9 cellular contexts compared by ENCODE assay signal in the genomic region with DNA sequence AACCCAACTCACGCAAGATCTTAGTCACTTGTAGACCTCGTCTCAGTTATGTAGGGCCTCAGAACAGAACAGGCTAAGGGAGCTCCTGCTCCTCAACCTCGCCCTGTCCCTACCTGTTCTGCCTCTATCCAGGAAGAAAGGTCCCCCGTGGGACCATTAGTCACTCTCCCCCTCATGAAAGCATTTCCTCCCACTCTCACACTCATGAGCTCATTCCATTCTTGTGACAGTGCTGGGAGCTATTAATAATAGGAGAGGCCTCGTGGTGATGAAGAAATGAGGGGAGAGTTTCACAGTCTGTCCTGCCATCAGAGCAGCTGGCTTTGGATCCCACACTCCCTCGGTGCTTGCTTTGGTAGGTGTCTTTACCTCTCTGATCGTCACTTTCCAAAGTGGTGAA. TPM values are rescaled to one million over a fixed set of nuclear protein-coding genes. Genes with fewer than 3 reads are reported as not detected.
DNase-seq lines count a peak whose midpoint lies in the region; ATAC-seq and TF ChIP-seq lines count a peak whose summit lies in the region.
"Had no signal": no experiment of that assay in that cellular context is flagged by ENCODE, and none has a peak within 500 bp of the region (broad histone marks: within the 10 kb centered on the region; RNA-seq: fewer than 3 reads in every experiment).

No MANE protein-coding gene starts in this region.

- peaks cover 0 to 59% of the 10 kb centered on the region in 2 donors for H3K36me3 ChIP-seq in adrenal gland (replicated peaks in 1 of 2)
- H3K36me3 ChIP-seq in gastrocnemius medialis: peaks cover 0 to 44% of the 10 kb centered on the region in 2 donors

- H3K9me3 ChIP-seq in adrenal gland (replicated peaks in 1 of 3) (no peaks in the 10 kb centered on the region), gastrocnemius medialis (no peaks in the 10 kb centered on the region)

- TF ChIP-seq POLR2A in adrenal gland (IDR thresholded peaks at IDR 0.05): no peak
- TF ChIP-seq POLR2A in gastrocnemius medialis (IDR thresholded peaks at IDR 0.05): peak; percentile 56 to 61

- WGBS in adrenal gland, 4 donors: 44 to 57% (median 50%) methylated on average over 7 of the region's 7 CpGs

- ATAC-seq in gastrocnemius medialis (peak; percentile 96 to 98), HG03159 (IDR thresholded peaks at IDR 0.05; ENCODE audit: unreplicated experiment) (no peak)

- H3K4me3 ChIP-seq in adrenal gland (no peak overlapping the region), gastrocnemius medialis (no peak overlapping the region)

- TF ChIP-seq CTCF in adrenal gland (IDR thresholded peaks at IDR 0.05): no peak
- no peak for TF ChIP-seq CTCF in gastrocnemius medialis (IDR thresholded peaks at IDR 0.05 in 4 of 5, conservative IDR thresholded peaks at IDR 0.05 in 1 of 5)
- TF ChIP-seq CTCF in GM13976 (IDR thresholded peaks at IDR 0.05; ENCODE audit: borderline replicate concordance, control extremely low read depth, extremely low read depth, insufficient read depth, missing control alignments): no peak

- H3K4me1 ChIP-seq in adrenal gland (replicated peaks in 1 of 2): peaks cover 29 to 87% of the 10 kb centered on the region in 2 donors
- H3K4me1 ChIP-seq in gastrocnemius medialis: peaks cover 44 to 82% of the 10 kb centered on the region in 2 donors

- DNase-seq in COLO829 (ENCODE audit: low spot score) (peak; percentile 38), adrenal gland (peak in 5 of 7 donors; percentile 43 to 68 (median 59)), head of caudate nucleus (peak in 36 of 42 donors; percentile 5 to 79 (median 35)), gastrocnemius medialis (peak; percentile 79 to 86), GDM1 (lab: John Stamatoyannopoulos, UW) (no peak), NK-92 (lab: John Stamatoyannopoulos, UW; ENCODE audit: unreplicated experiment) (no peak), GM13976 (ENCODE audit: low spot score) (no peak)
- DNase-seq: NCI-H1048 had no signal

- no peaks in the 10 kb centered on the region for H3K27me3 ChIP-seq in adrenal gland
- H3K27me3 ChIP-seq in gastrocnemius medialis: no peaks in the 10 kb centered on the region

- intact Hi-C loops in adrenal gland (cut with DNase I) (no loop called here), head of caudate nucleus (cut with DNase I) (no loop called here), gastrocnemius medialis (cut with DNase I; ENCODE audit: low total_unique reads) (loop anchor here (1.0 kb wide), 1 partner anchor 11 kb away; no protein-coding TSS in a partner anchor)

- in situ Hi-C loops in gastrocnemius medialis (cut with MboI; ENCODE audit: low sequenced_read_pairs in 4 of 4) (no loop called here), GM13976 (cut with MboI; ENCODE audit: low sequenced_read_pairs, unreplicated experiment) (no loop called here)

- H3K27ac ChIP-seq in adrenal gland: peak overlapping the region; percentile 70 to 99 (median 85)
- H3K27ac ChIP-seq in gastrocnemius medialis: peak overlapping the region; percentile 92 to 99 (median 94)

RNA-seq across cellular contexts. Expression of a gene that starts 10.2 kb away (rescaled TPM):
- 1,000 to 10,000 TPM in 1 of 8 donors, 100 to 1,000 TPM in 7; 161 to 1,330 (median 328) TPM for total RNA-seq in adrenal gland
- polyA plus RNA-seq in adrenal gland: 100 to 1,000 TPM; 349 to 638 (median 554) TPM
- 100 to 1,000 TPM; 263 to 302 (median 290) TPM for total RNA-seq in gastrocnemius medialis

RNA-seq across cellular contexts. Expression of a gene that starts 28.6 kb away (rescaled TPM):
- total RNA-seq in adrenal gland: 100 to 1,000 TPM in 1 of 8 donors, 10 to 100 TPM in 6, 1 to 10 TPM in 1; 7.4 to 180 (median 29.2) TPM
- 10 to 100 TPM; 13.2 to 61.2 (median 15.1) TPM for polyA plus RNA-seq in adrenal gland
- 1 to 10 TPM; 1.2 to 4.9 (median 2.3) TPM for total RNA-seq in gastrocnemius medialis

Comparison
In these comparisons a context has a peak if more than half of its experiments do, and no peak if none do; other contexts are left out.
1. DNase-seq: peak in COLO829 (single experiment), adrenal gland (5 of 7), head of caudate nucleus (36 of 42) and gastrocnemius medialis (2 of 2); none in GDM1 (single experiment), NK-92 (single experiment) and GM13976 (single experiment).
2. POLR2A ChIP-seq: peak in gastrocnemius medialis (2 of 2); none in adrenal gland (0 of 2).